ENCODE assay signal across 1 cellular context in genomic region chr6:106309766-106310373, GRCh38.
TF ChIP-seq lines count a peak whose summit lies in the region.

No MANE protein-coding gene starts in this region.

TF ChIP-seq in SK-N-SH, 30 proteins besides CTCF, POLR2A, EP300 and RAD21 (continued from another document):
- no peak for TF ChIP-seq REST (IDR thresholded peaks at IDR 0.05; ENCODE audit: low read depth, low read length)
- no peak for TF ChIP-seq RCOR1 (IDR thresholded peaks at IDR 0.05; ENCODE audit: low read length)
- no peak for TF ChIP-seq SMC3 (IDR thresholded peaks at IDR 0.05; ENCODE audit: low read depth, low read length)
- TF ChIP-seq PBX3 (IDR thresholded peaks at IDR 0.05), result peak; percentile 69
- no peak for TF ChIP-seq CHD2 (IDR thresholded peaks at IDR 0.05; ENCODE audit: low read length, partially characterized antibody)
- TF ChIP-seq EZH2phosphoT487 (IDR thresholded peaks at IDR 0.05; ENCODE audit: borderline replicate concordance, low read depth), result no peak
- no peak for TF ChIP-seq YY1 (IDR thresholded peaks at IDR 0.05; ENCODE audit: low read depth)
- TF ChIP-seq TEAD4 (IDR thresholded peaks at IDR 0.05; ENCODE audit: borderline replicate concordance, insufficient read depth), result peak; percentile 72; the same call in 1 of the 2 replicates
- TF ChIP-seq FOXJ3 (CRISPR knock-in tag; IDR thresholded peaks at IDR 0.05), result no peak
- TF ChIP-seq TCF12 (IDR thresholded peaks at IDR 0.05), result peak; percentile 69
- TF ChIP-seq POLR2AphosphoS5 (IDR thresholded peaks at IDR 0.05; ENCODE audit: low read depth, low read length), result no peak
- no peak for TF ChIP-seq TAF1 (IDR thresholded peaks at IDR 0.05; ENCODE audit: borderline replicate concordance, low read depth, low read length)
- TF ChIP-seq GABPA (IDR thresholded peaks at IDR 0.05; ENCODE audit: low read depth), result no peak
- no peak for TF ChIP-seq MXI1 (IDR thresholded peaks at IDR 0.05; ENCODE audit: low read depth, low read length)
- TF ChIP-seq NFIC (IDR thresholded peaks at IDR 0.05; ENCODE audit: borderline replicate concordance), result peak; percentile 67
- TF ChIP-seq FOSL2 (IDR thresholded peaks at IDR 0.05; ENCODE audit: borderline replicate concordance, low read depth), result peak; percentile 83
- no peak; the same call in 1 of the 2 replicates for TF ChIP-seq RXRA (IDR thresholded peaks at IDR 0.05; ENCODE audit: borderline replicate concordance, low read depth)
- no peak for TF ChIP-seq SIN3A (IDR thresholded peaks at IDR 0.05; ENCODE audit: borderline replicate concordance, low read depth, low read length)
- no peak for TF ChIP-seq USF1 (IDR thresholded peaks at IDR 0.05; ENCODE audit: borderline replicate concordance, low read depth)
- TF ChIP-seq RFX5 (IDR thresholded peaks at IDR 0.05; ENCODE audit: low read length), result no peak
- TF ChIP-seq USF2 (IDR thresholded peaks at IDR 0.05; ENCODE audit: borderline replicate concordance, low read depth, low read length), result no peak
- TF ChIP-seq MEF2A (IDR thresholded peaks at IDR 0.05; ENCODE audit: borderline replicate concordance, low read depth), result peak; percentile 80; the same call in 1 of the 2 replicates
- TF ChIP-seq ZBTB33 (IDR thresholded peaks at IDR 0.05; ENCODE audit: borderline replicate concordance, low read depth), result no peak
- no peak for TF ChIP-seq NRF1 (IDR thresholded peaks at IDR 0.05; ENCODE audit: low read depth, low read length)
- peak; percentile 93 for TF ChIP-seq JUND (IDR thresholded peaks at IDR 0.05)
- TF ChIP-seq IRF3 (IDR thresholded peaks at IDR 0.05; ENCODE audit: low read depth, low read length), result no peak
